In the genomic region with DNA sequence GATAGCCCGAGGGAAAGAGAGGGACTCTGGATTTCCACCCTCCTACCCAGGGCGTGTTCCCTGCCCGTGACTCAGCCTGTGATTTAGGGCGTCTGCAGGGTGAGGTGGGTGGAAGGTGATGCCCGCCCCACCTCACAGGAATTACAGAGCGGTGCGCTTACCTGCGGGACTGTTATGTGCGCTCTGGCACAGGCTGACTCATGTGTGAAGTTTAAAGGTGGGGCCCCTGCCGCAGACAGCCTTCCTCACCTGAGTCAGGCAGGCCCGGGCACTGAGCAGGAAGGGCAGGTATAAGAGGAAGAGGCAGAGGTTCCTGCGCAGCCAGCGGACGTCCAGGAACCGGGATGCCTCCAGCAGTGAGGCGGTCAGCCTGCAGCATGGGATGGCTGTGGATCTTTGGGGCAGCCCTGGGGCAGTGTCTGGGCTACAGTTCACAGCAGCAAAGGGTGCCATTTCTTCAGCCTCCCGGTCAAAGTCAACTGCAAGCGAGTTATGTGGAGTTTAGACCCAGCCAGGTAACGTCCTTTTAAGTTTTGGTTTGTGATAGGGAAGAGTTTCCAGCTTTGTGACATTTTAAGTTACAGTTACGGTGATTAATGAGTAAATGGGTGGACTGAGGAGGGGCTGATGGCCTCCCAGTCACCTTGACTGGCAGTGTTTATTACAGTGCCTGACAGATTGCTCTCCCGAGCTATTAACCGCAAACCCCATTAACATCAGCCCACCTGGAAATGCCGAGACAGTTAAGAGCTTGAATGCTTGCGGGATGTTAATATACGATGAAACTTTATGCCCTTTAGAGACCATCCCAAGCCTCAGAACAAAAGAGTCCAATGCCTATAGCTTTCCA, we compare ENCODE assay signal across 10 cellular contexts.
DNase-seq lines count a peak whose midpoint lies in the region; ATAC-seq and TF ChIP-seq lines count a peak whose summit lies in the region.
"Had no signal": no experiment of that assay in that cellular context is flagged by ENCODE, and none has a peak within 500 bp of the region (broad histone marks: within the 10 kb centered on the region; RNA-seq: fewer than 3 reads in every experiment).

No MANE protein-coding gene starts in this region.

- peak overlapping the region; percentile 96 for H3K27ac ChIP-seq in RWPE2 (ENCODE audit: poor library complexity, severe bottlenecking)

- no peaks in the 10 kb centered on the region for H3K27me3 ChIP-seq in RWPE2 (ENCODE audit: insufficient read depth, poor library complexity, severe bottlenecking)

- ATAC-seq in RWPE2 (ENCODE audit: low read depth) (peak; percentile 90), GM18867 (IDR thresholded peaks at IDR 0.05; ENCODE audit: unreplicated experiment) (no peak), HG02763 (IDR thresholded peaks at IDR 0.05; ENCODE audit: unreplicated experiment) (no peak)

- CTCF ChIA-PET in Calu3 (lab: Charles Lee) = interaction anchor here (0.6 kb wide), 1 partner anchor 229 kb away, joined by 3 read pairs; no protein-coding TSS in a partner anchor

- DNase-seq in Calu3 (peak; percentile 92), RWPE2 (ENCODE audit: low spot score) (peak; percentile 98), renal cortical epithelial cell (ENCODE audit: low read depth) (peak; percentile 57), putamen (ENCODE audit: low spot score) (no peak), NCI-H1436 (lab: John Stamatoyannopoulos, UW) (no peak)
- DNase-seq in effector CD4-positive, alpha-beta T cell = peak; percentile 53
- DNase-seq: NCI-H2081 treated with DMSO at 0.1 percent for 48 hours had no signal

- H3K27ac Mint-ChIP-seq in Calu3 (ENCODE audit: unreplicated experiment) = peak overlapping the region; percentile 93
- H3K27ac Mint-ChIP-seq: nephron had no signal

- BruUV-seq in Calu3 (replicated peaks; lab: Mats Ljungman, UMichigan) = TSS peak; percentile 66

- H3K4me1 ChIP-seq in RWPE2 (ENCODE audit: insufficient read depth, poor library complexity, severe bottlenecking) = peaks cover 45% of the 10 kb centered on the region

- H3K27me3 Mint-ChIP-seq in Calu3 (ENCODE audit: unreplicated experiment) = no peaks in the 10 kb centered on the region

- TF ChIP-seq CTCF in Calu3 (IDR thresholded peaks at IDR 0.05; ENCODE audit: unreplicated experiment) = no peak
- TF ChIP-seq CTCF in RWPE2 (IDR thresholded peaks at IDR 0.05; ENCODE audit: poor library complexity, severe bottlenecking) = no peak

- H3K4me3 ChIP-seq in RWPE2 (ENCODE audit: severe bottlenecking) = peak overlapping the region; percentile 54

- H3K9me3 Mint-ChIP-seq in Calu3 (ENCODE audit: low read depth, unreplicated experiment) = no peaks in the 10 kb centered on the region
- H3K9me3 Mint-ChIP-seq: nephron had no signal

- intact Hi-C loops in Calu3 (cut with micrococcal nuclease; ENCODE audit: unreplicated experiment) = loop anchor here (2.0 kb wide), 1 partner anchor 44 kb away; no protein-coding TSS in a partner anchor

- H3K4me3 Mint-ChIP-seq in Calu3 (ENCODE audit: low read depth, unreplicated experiment) = peak overlapping the region; percentile 83
- H3K4me3 Mint-ChIP-seq: nephron had no signal

- peaks cover 54% of the 10 kb centered on the region for H3K36me3 Mint-ChIP-seq in Calu3 (ENCODE audit: insufficient read depth, unreplicated experiment)

- H3K4me1 Mint-ChIP-seq in Calu3 (ENCODE audit: low read depth, unreplicated experiment) = peaks cover 56% of the 10 kb centered on the region

- no peaks in the 10 kb centered on the region for H3K9me3 ChIP-seq in RWPE2 (ENCODE audit: severe bottlenecking)

- peaks cover 50% of the 10 kb centered on the region for H3K36me3 ChIP-seq in RWPE2 (ENCODE audit: low read depth)

Comparison
In these comparisons a context has a peak if more than half of its experiments do, and no peak if none do; other contexts are left out.
1. DNase-seq: peak in Calu3 (single experiment), RWPE2 (single experiment), effector CD4-positive, alpha-beta T cell (single experiment) and renal cortical epithelial cell (single experiment); none in putamen (single experiment) and NCI-H1436 (single experiment).